Comparison of ENCODE assay signal across 18 cellular contexts in genomic region chr1:18360251-18360650, GRCh38.
DNase-seq lines count a peak whose midpoint lies in the region; ATAC-seq lines count a peak whose summit lies in the region.
"Had no signal": no experiment of that assay in that cellular context is flagged by ENCODE, and none has a peak within 500 bp of the region (broad histone marks: within the 10 kb centered on the region; RNA-seq: fewer than 3 reads in every experiment).

No MANE protein-coding gene starts in this region.

- H3K36me3 ChIP-seq in SK-N-MC (ENCODE audit: insufficient read depth, low read length) = no peaks in the 10 kb centered on the region; the same call in 1 of the 2 replicates

- DNase-seq in ACHN (peak; percentile 18), LoVo (ENCODE audit: low spot score) (peak; percentile 1), SK-N-MC (ENCODE audit: low read depth, low spot score) (no peak), glomerular visceral epithelial cell (ENCODE audit: extremely low spot score) (peak; percentile 4), NCI-H1105 treated with DMSO at 0.1 percent for 48 hours (lab: John Stamatoyannopoulos, UW) (no peak), SK-N-DZ (ENCODE audit: low spot score) (no peak)
- DNase-seq: COR-L47; Karpas-422; MV-4-11; NCI-H1417 treated with DMSO at 0.1 percent for 48 hours; NCI-H1930; NCI-H446; NK-92 treated with Interleukin-12 subunit alpha and Interleukin-12 subunit beta, amount 100 ng/mL, for 24 hours; OCI-M1; SK-N-SH; T-helper 1 cell had no signal

- H3K9me3 ChIP-seq in SK-N-MC (ENCODE audit: low read depth, low read length) = no peaks in the 10 kb centered on the region
- H3K9me3 ChIP-seq: SK-N-SH had no signal

- H3K9ac ChIP-seq in SK-N-MC (ENCODE audit: insufficient read length) = no peak overlapping the region
- H3K9ac ChIP-seq: SK-N-SH had no signal

- peak overlapping the region; percentile 84 for H3K27ac ChIP-seq in SK-N-MC

- in situ Hi-C loops in ACHN (cut with HindIII; ENCODE audit: low pct_ligation_motif_present, low pct_unique_long_range_greater_than_20kb, low sequenced_read_pairs) = no loop called here

- ATAC-seq in HG03378 (IDR thresholded peaks at IDR 0.05; ENCODE audit: unreplicated experiment) (no peak), GM21576 (IDR thresholded peaks at IDR 0.05; ENCODE audit: unreplicated experiment) (no peak)

- no peak overlapping the region for H3K4me3 ChIP-seq in SK-N-MC

Comparison
In these comparisons a context has a peak if more than half of its experiments do, and no peak if none do; other contexts are left out.
1. DNase-seq: peak in ACHN (single experiment), LoVo (single experiment) and glomerular visceral epithelial cell (single experiment); none in SK-N-MC (single experiment), NCI-H1105 treated with DMSO at 0.1 percent for 48 hours (single experiment) and SK-N-DZ (single experiment).